ENCODE assay signal across 35 cellular contexts in the genomic region with DNA sequence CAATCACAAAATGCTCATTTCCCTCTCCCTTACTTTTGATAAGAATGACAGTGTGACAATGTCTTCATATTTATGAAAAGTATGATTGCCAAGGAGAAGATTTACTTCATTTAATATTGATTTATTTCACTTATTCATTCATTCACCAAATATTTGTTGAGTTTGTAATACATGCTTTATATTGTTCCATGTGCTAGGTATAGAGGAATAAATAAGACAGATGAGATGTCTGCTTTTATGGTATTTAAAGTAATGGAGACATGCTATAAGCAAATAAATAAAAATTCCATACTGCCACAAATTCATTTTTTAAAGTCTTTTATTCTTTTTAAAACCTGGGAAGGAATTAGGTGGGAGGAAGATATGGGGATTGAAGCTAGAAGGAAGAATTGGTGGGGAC.
DNase-seq lines count a peak whose midpoint lies in the region; ATAC-seq, FAIRE-seq and TF ChIP-seq lines count a peak whose summit lies in the region.
"Had no signal": no experiment of that assay in that cellular context is flagged by ENCODE, and none has a peak within 500 bp of the region (broad histone marks: within the 10 kb centered on the region; RNA-seq: fewer than 3 reads in every experiment).

No MANE protein-coding gene starts in this region.

- intact Hi-C loops in PC-3 (cut with micrococcal nuclease) (loop anchor here (1.0 to 10.0 kb wide), 4 partner anchors 234 to 426 kb away; no protein-coding TSS in a partner anchor), dorsolateral prefrontal cortex (cut with DNase I) (no loop called here), vagina (cut with DNase I) (loop anchor here (10.0 kb wide), 1 partner anchor 286 kb away; a partner anchor contains a TSS)
- intact Hi-C loops in CD4-positive, alpha-beta memory T cell (cut with micrococcal nuclease) = no loop called here

- peaks cover 23% of the 10 kb centered on the region for H3K4me1 Mint-ChIP-seq in mesothelial cell of epicardium
- no peaks in the 10 kb centered on the region for H3K4me1 Mint-ChIP-seq in CD4-positive, alpha-beta memory T cell
- H3K4me1 Mint-ChIP-seq: B cell; CD14-positive monocyte; CD4-positive, CD25-positive, alpha-beta regulatory T cell; CD8-positive, alpha-beta memory T cell had no signal

- H3F3A ChIP-seq in PC-3 (ENCODE audit: low read length, unreplicated experiment) = no peaks in the 10 kb centered on the region

- H3K4me3 Mint-ChIP-seq in mesothelial cell of epicardium = no peak overlapping the region
- no peak overlapping the region for H3K4me3 Mint-ChIP-seq in CD4-positive, alpha-beta memory T cell
- H3K4me3 Mint-ChIP-seq: B cell; CD14-positive monocyte; CD4-positive, alpha-beta T cell; CD4-positive, CD25-positive, alpha-beta regulatory T cell; CD8-positive, alpha-beta memory T cell; CD8-positive, alpha-beta T cell had no signal

- FAIRE-seq in G401.6 (lab: Jason Lieb, UNC) = peak; percentile 30
- FAIRE-seq: A204.1, A549 had no signal

- H3K9me3 ChIP-seq in PC-3 (ENCODE audit: low read length) (no peaks in the 10 kb centered on the region), vagina (no peaks in the 10 kb centered on the region)
- no peaks in the 10 kb centered on the region for H3K9me3 ChIP-seq in CD4-positive, alpha-beta memory T cell (ENCODE audit: control insufficient read depth in 1 of 2, low read length in 2 of 2)
- H3K9me3 ChIP-seq: A549; BE2C; BLaER1; BLaER1 treated with 17β-estradiol and CSF1 and Interleukin-3, amounts not matched to agents 10 nM and 100 nM; Caco-2 had no signal

- no peak for TF ChIP-seq POLR2A in vagina (IDR thresholded peaks at IDR 0.05)

- H3K27me3 ChIP-seq in PC-3 (ENCODE audit: low read length) (no peaks in the 10 kb centered on the region), dorsolateral prefrontal cortex (no peaks in the 10 kb centered on the region), vagina (no peaks in the 10 kb centered on the region)
- H3K27me3 ChIP-seq in CD4-positive, alpha-beta memory T cell (ENCODE audit: insufficient read depth, low read length) = no peaks in the 10 kb centered on the region
- H3K27me3 ChIP-seq: BE2C; BLaER1; BLaER1 treated with 17β-estradiol and CSF1 and Interleukin-3, amounts not matched to agents 10 nM and 100 nM had no signal

- H3K27ac ChIP-seq in PC-3 (ENCODE audit: low read length) (no peak overlapping the region), dorsolateral prefrontal cortex (peak overlapping the region in 22 of 59 donors; percentile 7 to 75 (median 36)), vagina (no peak overlapping the region)
- H3K27ac ChIP-seq in CD4-positive, alpha-beta memory T cell (ENCODE audit: low read depth, low read length) = no peak overlapping the region
- H3K27ac ChIP-seq: 22Rv1; A549; BLaER1; BLaER1 treated with 17β-estradiol and CSF1 and Interleukin-3, amounts not matched to agents 10 nM and 100 nM; C4-2B had no signal

- H3K9ac ChIP-seq in PC-3 (ENCODE audit: low read length) = no peak overlapping the region
- H3K9ac ChIP-seq: BLaER1; BLaER1 treated with 17β-estradiol and CSF1 and Interleukin-3, amounts not matched to agents 10 nM and 100 nM had no signal

- no peaks in the 10 kb centered on the region for H3K79me2 ChIP-seq in PC-3 (ENCODE audit: low read length)

- H3K9me2 ChIP-seq in PC-3 (replicated peaks; ENCODE audit: low read length) = no peaks in the 10 kb centered on the region

- no peak for TF ChIP-seq CTCF in PC-3 (conservative IDR thresholded peaks at IDR 0.05; ENCODE audit: low read depth, low read length)
- no peak for TF ChIP-seq CTCF in mesothelial cell of epicardium (IDR thresholded peaks at IDR 0.05; ENCODE audit: unreplicated experiment)
- TF ChIP-seq CTCF in dorsolateral prefrontal cortex (IDR thresholded peaks at IDR 0.05 in 54 of 56, conservative IDR thresholded peaks at IDR 0.05 in 2 of 56; ENCODE audit: low read depth in 1 of 56, partially characterized antibody in 56 of 56) = no peak
- TF ChIP-seq CTCF in vagina (IDR thresholded peaks at IDR 0.05) = no peak

- peaks cover 2% of the 10 kb centered on the region for H3K36me3 Mint-ChIP-seq in mesothelial cell of epicardium
- no peaks in the 10 kb centered on the region for H3K36me3 Mint-ChIP-seq in CD4-positive, alpha-beta memory T cell
- H3K36me3 Mint-ChIP-seq: CD14-positive monocyte; CD4-positive, CD25-positive, alpha-beta regulatory T cell; CD8-positive, alpha-beta memory T cell; CD8-positive, alpha-beta T cell had no signal

- POLR2A ChIA-PET in PC-3 (lab: Charles Lee; ENCODE audit: unreplicated experiment) = no interaction called here
- POLR2A ChIA-PET in CD4-positive, alpha-beta memory T cell (lab: Charles Lee; ENCODE audit: partially characterized antibody) = no interaction called here

- H3K27ac Mint-ChIP-seq in mesothelial cell of epicardium = peak overlapping the region; percentile 40
- H3K27ac Mint-ChIP-seq in CD4-positive, alpha-beta memory T cell = no peak overlapping the region
- H3K27ac Mint-ChIP-seq: B cell; CD14-positive monocyte; CD4-positive, alpha-beta T cell; CD4-positive, CD25-positive, alpha-beta regulatory T cell; CD8-positive, alpha-beta memory T cell; CD8-positive, alpha-beta T cell had no signal

- H3K36me3 ChIP-seq in PC-3 (ENCODE audit: low read depth, low read length) (no peaks in the 10 kb centered on the region), vagina (no peaks in the 10 kb centered on the region)
- no peaks in the 10 kb centered on the region for H3K36me3 ChIP-seq in CD4-positive, alpha-beta memory T cell (ENCODE audit: insufficient read depth, low read length)
- H3K36me3 ChIP-seq: BE2C; BLaER1; BLaER1 treated with 17β-estradiol and CSF1 and Interleukin-3, amounts not matched to agents 10 nM and 100 nM had no signal

- no peaks in the 10 kb centered on the region for H3K27me3 Mint-ChIP-seq in mesothelial cell of epicardium (ENCODE audit: low read depth)
- H3K27me3 Mint-ChIP-seq in CD4-positive, alpha-beta memory T cell = no peaks in the 10 kb centered on the region
- H3K27me3 Mint-ChIP-seq: B cell; CD4-positive, alpha-beta T cell; CD4-positive, CD25-positive, alpha-beta regulatory T cell; CD8-positive, alpha-beta memory T cell had no signal

- ATAC-seq in PC-3 = peak; percentile 96
- ATAC-seq: A549; CD8-positive, alpha-beta T cell had no signal

- no TSS peak for BruUV-seq in PC-3 (replicated peaks; lab: Mats Ljungman, UMichigan)

- H3K4me3 ChIP-seq in PC-3 (ENCODE audit: low read length) (no peak overlapping the region), dorsolateral prefrontal cortex (no peak overlapping the region), vagina (no peak overlapping the region)
- no peak overlapping the region for H3K4me3 ChIP-seq in CD4-positive, alpha-beta memory T cell (ENCODE audit: low read length in 2 of 2)
- H3K4me3 ChIP-seq: A549; BLaER1; BLaER1 treated with 17β-estradiol and CSF1 and Interleukin-3, amounts not matched to agents 10 nM and 100 nM had no signal

- no peaks in the 10 kb centered on the region for H3K9me3 Mint-ChIP-seq in mesothelial cell of epicardium
- H3K9me3 Mint-ChIP-seq in CD4-positive, alpha-beta memory T cell = peaks cover 0 to 10% (median 3%) of the 10 kb centered on the region in 8 donors
- H3K9me3 Mint-ChIP-seq: CD14-positive monocyte had no signal

- no peak overlapping the region for H3K4me2 ChIP-seq in PC-3 (ENCODE audit: low read length)
- H3K4me2 ChIP-seq: A549; BLaER1; BLaER1 treated with 17β-estradiol and CSF1 and Interleukin-3, amounts not matched to agents 10 nM and 100 nM had no signal

- CTCF ChIA-PET in PC-3 (lab: Charles Lee) = no interaction called here
- CTCF ChIA-PET in CD4-positive, alpha-beta memory T cell (lab: Charles Lee; ENCODE audit: partially characterized antibody) = no interaction called here

- no peaks in the 10 kb centered on the region for H4K20me1 ChIP-seq in PC-3 (ENCODE audit: low read length)
- H4K20me1 ChIP-seq: BLaER1; BLaER1 treated with 17β-estradiol and CSF1 and Interleukin-3, amounts not matched to agents 10 nM and 100 nM had no signal

- H3K4me1 ChIP-seq in PC-3 (ENCODE audit: insufficient read depth, low read length) (no peaks in the 10 kb centered on the region), vagina (no peaks in the 10 kb centered on the region)
- H3K4me1 ChIP-seq in CD4-positive, alpha-beta memory T cell (ENCODE audit: insufficient read depth, low read length) = no peaks in the 10 kb centered on the region
- H3K4me1 ChIP-seq: BE2C; BLaER1; BLaER1 treated with 17β-estradiol and CSF1 and Interleukin-3, amounts not matched to agents 10 nM and 100 nM; Caco-2 had no signal

- H2AFZ ChIP-seq in PC-3 (ENCODE audit: low read length) = no peak overlapping the region

- DNase-seq in PC-3 (peak; percentile 32), mesothelial cell of epicardium (ENCODE audit: low spot score in 2 of 2, unreplicated experiment in 2 of 2) (no peak), superior temporal gyrus (ENCODE audit: extremely low spot score) (peak; percentile 11), dorsolateral prefrontal cortex (no peak), vagina (ENCODE audit: extremely low spot score in 2 of 2) (no peak), middle frontal gyrus (ENCODE audit: extremely low spot score, low spot score) (no peak)
- no peak for DNase-seq in CD4-positive, alpha-beta memory T cell
- DNase-seq: 8988T; ACHN; AML-193; BE2C; C1 segment of cervical spinal cord; Caco-2; Calu3; CD4-positive, alpha-beta T cell; CD4-positive, CD25-positive, alpha-beta regulatory T cell; CD8-positive, alpha-beta memory T cell; CD8-positive, alpha-beta T cell; COR-L47; DMS 273 treated with DMSO at 0.1 percent for 48 hours; DMS153; DMS53; DMS79; DMS79 treated with DMSO at 0.1 percent for 48 hours; DND-41; EL had no signal

Comparison
In these comparisons a context has a peak if more than half of its experiments do, and no peak if none do; other contexts are left out.
1. DNase-seq: peak in PC-3 (single experiment) and superior temporal gyrus (single experiment); none in mesothelial cell of epicardium (0 of 2), dorsolateral prefrontal cortex (0 of 10), vagina (0 of 2), middle frontal gyrus (single experiment) and CD4-positive, alpha-beta memory T cell (0 of 5).
2. intact Hi-C loops: an anchor here in PC-3 (1.0 to 10.0 kb wide) and vagina (10.0 kb wide); none called in dorsolateral prefrontal cortex and CD4-positive, alpha-beta memory T cell.